In the genomic region with DNA sequence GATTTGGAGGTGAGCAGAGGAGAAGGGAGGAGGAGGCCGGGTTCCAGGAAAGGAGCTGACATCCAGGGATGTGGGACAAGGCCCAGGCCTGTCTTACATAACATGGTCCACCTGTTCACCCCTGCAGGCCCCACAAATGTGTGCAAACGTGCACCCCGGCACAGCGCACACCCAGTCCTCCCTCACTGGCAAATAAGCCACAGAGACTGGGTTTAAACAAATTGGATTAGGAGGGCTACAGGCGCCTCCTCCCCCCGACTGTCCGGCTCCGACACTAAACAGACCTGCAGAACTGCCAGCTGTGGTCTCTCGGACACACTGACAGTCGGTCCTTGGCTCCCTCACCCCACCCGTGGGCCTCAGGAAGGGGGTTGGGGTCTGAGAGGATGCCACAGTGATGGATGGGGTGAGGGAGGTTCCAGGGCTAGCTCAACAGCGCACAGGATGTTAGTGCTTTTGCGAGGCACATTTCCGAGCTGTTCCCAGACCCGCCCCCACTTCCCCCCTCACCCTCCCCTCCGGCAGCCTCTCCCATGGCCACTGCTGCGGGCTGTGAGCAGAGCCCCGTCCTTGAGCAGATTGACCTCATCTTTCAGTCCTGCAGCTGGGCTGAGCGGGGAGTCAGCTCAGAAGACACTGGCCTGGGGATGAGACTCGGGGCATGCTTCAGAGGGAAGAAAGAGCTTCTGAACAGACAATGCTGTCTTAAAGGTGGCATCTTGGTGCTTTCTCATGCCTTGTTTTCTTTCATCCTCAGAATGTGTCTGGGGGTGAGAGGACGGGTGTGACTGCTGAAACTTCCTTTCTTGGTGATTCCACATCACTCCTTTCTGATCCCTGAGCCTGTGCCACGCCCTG, we compare ENCODE assay signal across 10 cellular contexts. TPM values are rescaled to one million over a fixed set of nuclear protein-coding genes. Genes with fewer than 3 reads are reported as not detected.
DNase-seq lines count a peak whose midpoint lies in the region; ATAC-seq, FAIRE-seq and TF ChIP-seq lines count a peak whose summit lies in the region.
"Had no signal": no experiment of that assay in that cellular context is flagged by ENCODE, and none has a peak within 500 bp of the region (broad histone marks: within the 10 kb centered on the region; RNA-seq: fewer than 3 reads in every experiment).

No MANE protein-coding gene starts in this region.

- H3K9me3 ChIP-seq in left ventricle myocardium inferior (replicated peaks) = no peaks in the 10 kb centered on the region

- H3K36me3 Mint-ChIP-seq in activated CD8-positive, alpha-beta T cell treated with anti-CD3 and anti-CD28 coated beads for 36 hours (ENCODE audit: low read depth) = no peaks in the 10 kb centered on the region
- H3K36me3 Mint-ChIP-seq in activated T-helper 1 cell treated with anti-CD3 and anti-CD28 coated beads, Interleukin-12 subunit alpha, Interleukin-12 subunit beta, Interleukin-2, Interleukin-4 antibody, amounts not matched to agents 30 ng/mL and 10 ng/mL and 1 ng/mL, durations not matched to agents 14 hours and 24 hours and 36 hours (ENCODE audit: low read depth) = no peaks in the 10 kb centered on the region

- peak; percentile 38 for DNase-seq in GM13977 (ENCODE audit: low spot score)
- DNase-seq in activated CD8-positive, alpha-beta T cell treated with anti-CD3 and anti-CD28 coated beads for 36 hours = no peak
- DNase-seq in left ventricle myocardium inferior = peak; percentile 81
- peak; percentile 53 for DNase-seq in retina
- no peak for DNase-seq in dorsolateral prefrontal cortex
- no peak for DNase-seq in RCC 7860 (ENCODE audit: low spot score)
- no peak for DNase-seq in activated T-helper 1 cell treated with anti-CD3 and anti-CD28 coated beads, Interleukin-12 subunit alpha, Interleukin-12 subunit beta, Interleukin-2, Interleukin-4 antibody, amounts not matched to agents 30 ng/mL and 10 ng/mL and 1 ng/mL, durations not matched to agents 14 hours and 24 hours and 36 hours (ENCODE audit: low spot score)
- DNase-seq: activated CD4-positive, alpha-beta T cell treated with anti-CD3 and anti-CD28 coated beads, Interleukin-2, amount 50 U/mL, for 48 hours; KBM-7 had no signal

- H3K27me3 ChIP-seq in left ventricle myocardium inferior (ENCODE audit: low read depth) (no peaks in the 10 kb centered on the region), dorsolateral prefrontal cortex (no peaks in the 10 kb centered on the region)

- no peak overlapping the region for H3K27ac Mint-ChIP-seq in activated CD8-positive, alpha-beta T cell treated with anti-CD3 and anti-CD28 coated beads for 36 hours
- no peak overlapping the region for H3K27ac Mint-ChIP-seq in activated T-helper 1 cell treated with anti-CD3 and anti-CD28 coated beads, Interleukin-12 subunit alpha, Interleukin-12 subunit beta, Interleukin-2, Interleukin-4 antibody, amounts not matched to agents 30 ng/mL and 10 ng/mL and 1 ng/mL, durations not matched to agents 14 hours and 24 hours and 36 hours

- H3K4me3 Mint-ChIP-seq in activated CD8-positive, alpha-beta T cell treated with anti-CD3 and anti-CD28 coated beads for 36 hours = no peak overlapping the region
- no peak overlapping the region for H3K4me3 Mint-ChIP-seq in activated T-helper 1 cell treated with anti-CD3 and anti-CD28 coated beads, Interleukin-12 subunit alpha, Interleukin-12 subunit beta, Interleukin-2, Interleukin-4 antibody, amounts not matched to agents 30 ng/mL and 10 ng/mL and 1 ng/mL, durations not matched to agents 14 hours and 24 hours and 36 hours

- H3K4me1 ChIP-seq in left ventricle myocardium inferior = peaks cover 98% of the 10 kb centered on the region

- H3K36me3 ChIP-seq in left ventricle myocardium inferior = peaks cover 26% of the 10 kb centered on the region

- peak overlapping the region; percentile 67 for H3K4me3 ChIP-seq in left ventricle myocardium inferior
- peak overlapping the region in 2 of 59 donors; percentile 4 to 25 for H3K4me3 ChIP-seq in dorsolateral prefrontal cortex

- TF ChIP-seq CTCF in GM13977 (IDR thresholded peaks at IDR 0.05; ENCODE audit: extremely low read depth, insufficient read depth, missing control alignments) (no peak), left ventricle myocardium inferior (IDR thresholded peaks at IDR 0.05; ENCODE audit: borderline replicate concordance) (no peak), dorsolateral prefrontal cortex (IDR thresholded peaks at IDR 0.05 in 54 of 56, conservative IDR thresholded peaks at IDR 0.05 in 2 of 56; ENCODE audit: low read depth in 1 of 56, partially characterized antibody in 56 of 56) (no peak)
- no peak for TF ChIP-seq CTCF in activated CD8-positive, alpha-beta T cell treated with anti-CD3 and anti-CD28 coated beads for 36 hours (IDR thresholded peaks at IDR 0.05)

- peak overlapping the region; percentile 95 for H3K27ac ChIP-seq in left ventricle myocardium inferior (replicated peaks)
- H3K27ac ChIP-seq in dorsolateral prefrontal cortex = peak overlapping the region in 29 of 59 donors; percentile 12 to 74 (median 43)

- no peaks in the 10 kb centered on the region for H3K4me1 Mint-ChIP-seq in activated CD8-positive, alpha-beta T cell treated with anti-CD3 and anti-CD28 coated beads for 36 hours (ENCODE audit: low read depth)
- peaks cover 5% of the 10 kb centered on the region for H3K4me1 Mint-ChIP-seq in activated T-helper 1 cell treated with anti-CD3 and anti-CD28 coated beads, Interleukin-12 subunit alpha, Interleukin-12 subunit beta, Interleukin-2, Interleukin-4 antibody, amounts not matched to agents 30 ng/mL and 10 ng/mL and 1 ng/mL, durations not matched to agents 14 hours and 24 hours and 36 hours (ENCODE audit: low read depth)

- POLR2A ChIA-PET in activated CD8-positive, alpha-beta T cell treated with anti-CD3 and anti-CD28 coated beads for 36 hours (lab: Charles Lee) = interaction anchor here (1.0 kb wide), 1 partner anchor 17 kb away, joined by 3 read pairs; no protein-coding TSS in a partner anchor

- CTCF ChIA-PET in activated CD8-positive, alpha-beta T cell treated with anti-CD3 and anti-CD28 coated beads for 36 hours (lab: Charles Lee) = interaction anchor here (1.0 to 5.0 kb wide), 6 partner anchors 9 to 65 kb away, joined by 3 to 17 read pairs (median 4); partner anchors contain the start of gene PCYOX1L

- intact Hi-C loops in activated CD8-positive, alpha-beta T cell treated with anti-CD3 and anti-CD28 coated beads for 36 hours (cut with micrococcal nuclease) = no loop called here
- intact Hi-C loops in left ventricle myocardium inferior (cut with micrococcal nuclease) = loop anchor here (5.0 kb wide), 1 partner anchor 35 kb away; no protein-coding TSS in a partner anchor
- intact Hi-C loops in dorsolateral prefrontal cortex (cut with DNase I) = no loop called here
- intact Hi-C loops in activated T-helper 1 cell treated with anti-CD3 and anti-CD28 coated beads, Interleukin-12 subunit alpha, Interleukin-12 subunit beta, Interleukin-2, Interleukin-4 antibody, amounts not matched to agents 30 ng/mL and 10 ng/mL and 1 ng/mL, durations not matched to agents 14 hours and 24 hours and 36 hours (cut with micrococcal nuclease) = no loop called here

- in situ Hi-C loops in GM13977 (cut with MboI; ENCODE audit: low pct_unique_long_range_greater_than_20kb, low sequenced_read_pairs, unreplicated experiment) = no loop called here

- H3K9me3 Mint-ChIP-seq in activated CD8-positive, alpha-beta T cell treated with anti-CD3 and anti-CD28 coated beads for 36 hours = no peaks in the 10 kb centered on the region
- no peaks in the 10 kb centered on the region for H3K9me3 Mint-ChIP-seq in activated T-helper 1 cell treated with anti-CD3 and anti-CD28 coated beads, Interleukin-12 subunit alpha, Interleukin-12 subunit beta, Interleukin-2, Interleukin-4 antibody, amounts not matched to agents 30 ng/mL and 10 ng/mL and 1 ng/mL, durations not matched to agents 14 hours and 24 hours and 36 hours

- ATAC-seq in activated CD8-positive, alpha-beta T cell treated with anti-CD3 and anti-CD28 coated beads for 36 hours = peak; percentile 53
- ATAC-seq in GM21723 (IDR thresholded peaks at IDR 0.05; ENCODE audit: unreplicated experiment) = no peak

- no peaks in the 10 kb centered on the region for H3K27me3 Mint-ChIP-seq in activated CD8-positive, alpha-beta T cell treated with anti-CD3 and anti-CD28 coated beads for 36 hours
- H3K27me3 Mint-ChIP-seq in activated T-helper 1 cell treated with anti-CD3 and anti-CD28 coated beads, Interleukin-12 subunit alpha, Interleukin-12 subunit beta, Interleukin-2, Interleukin-4 antibody, amounts not matched to agents 30 ng/mL and 10 ng/mL and 1 ng/mL, durations not matched to agents 14 hours and 24 hours and 36 hours (ENCODE audit: insufficient read depth) = peaks cover 3% of the 10 kb centered on the region

- FAIRE-seq in RCC 7860 (lab: Jason Lieb, UNC) = no peak

RNA-seq across cellular contexts. Expression of gene IL17B, which starts 43.6 kb away (rescaled TPM):
- total RNA-seq in activated CD8-positive, alpha-beta T cell treated with anti-CD3 and anti-CD28 coated beads for 36 hours = not detected
- not detected for total RNA-seq in left ventricle myocardium inferior
- total RNA-seq in dorsolateral prefrontal cortex = 1 to 10 TPM in 1 of 120 experiments, under 1 TPM in 1, not detected in 118; 0.68 to 1.3 TPM
- total RNA-seq in activated T-helper 1 cell treated with anti-CD3 and anti-CD28 coated beads, Interleukin-12 subunit alpha, Interleukin-12 subunit beta, Interleukin-2, Interleukin-4 antibody, amounts not matched to agents 30 ng/mL and 10 ng/mL and 1 ng/mL, durations not matched to agents 14 hours and 24 hours and 36 hours = not detected in 2 replicates

Comparison
In these comparisons a context has a peak if more than half of its experiments do, and no peak if none do; other contexts are left out.
1. DNase-seq: peak in GM13977 (single experiment), left ventricle myocardium inferior (single experiment) and retina (single experiment); none in activated CD8-positive, alpha-beta T cell treated with anti-CD3 and anti-CD28 coated beads for 36 hours (single experiment), dorsolateral prefrontal cortex (0 of 10), RCC 7860 (single experiment) and activated T-helper 1 cell treated with anti-CD3 and anti-CD28 coated beads, Interleukin-12 subunit alpha, Interleukin-12 subunit beta, Interleukin-2, Interleukin-4 antibody, amounts not matched to agents 30 ng/mL and 10 ng/mL and 1 ng/mL, durations not matched to agents 14 hours and 24 hours and 36 hours (single experiment).